ENCODE assay signal across 10 cellular contexts in the genomic region with DNA sequence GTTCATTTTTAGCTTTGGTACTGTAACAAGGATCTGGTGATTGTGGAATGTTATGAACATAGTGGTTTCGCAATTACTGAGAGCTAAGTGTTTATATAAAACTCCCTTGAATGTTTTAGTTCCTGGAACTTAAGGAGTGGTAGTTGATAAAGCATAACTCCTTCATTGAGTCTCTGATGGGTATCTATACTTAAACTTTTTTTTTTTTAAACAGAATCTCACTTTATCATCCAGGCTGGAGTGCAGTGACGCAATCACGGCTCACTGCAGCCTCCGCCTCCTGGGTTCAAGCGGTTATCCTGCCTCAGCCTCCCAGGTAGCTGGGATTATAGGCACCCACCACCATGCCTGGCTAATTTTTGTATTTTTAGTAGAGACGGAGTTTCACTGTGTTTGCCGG. TPM values are rescaled to one million over a fixed set of nuclear protein-coding genes. Genes with fewer than 3 reads are reported as not detected.
DNase-seq lines count a peak whose midpoint lies in the region; ATAC-seq and TF ChIP-seq lines count a peak whose summit lies in the region.
"Had no signal": no experiment of that assay in that cellular context is flagged by ENCODE, and none has a peak within 500 bp of the region (broad histone marks: within the 10 kb centered on the region; RNA-seq: fewer than 3 reads in every experiment).

No MANE protein-coding gene starts in this region.

- ATAC-seq in left cardiac atrium = peak; percentile 27 to 86
- no peak for ATAC-seq in GM21576 (IDR thresholded peaks at IDR 0.05; ENCODE audit: unreplicated experiment)
- ATAC-seq in GM18520 (IDR thresholded peaks at IDR 0.05; ENCODE audit: unreplicated experiment) = no peak
- ATAC-seq: activated T-cell treated with anti-CD3 and anti-CD28 coated beads, Interleukin-2, amount 50 U/mL, for 72 hours had no signal

- H3K9me3 Mint-ChIP-seq in MCF 10A (ENCODE audit: unreplicated experiment) (no peaks in the 10 kb centered on the region), glutamatergic neuron (ENCODE audit: unreplicated experiment) (no peaks in the 10 kb centered on the region)
- H3K9me3 Mint-ChIP-seq: activated T-cell treated with anti-CD3 and anti-CD28 coated beads, Interleukin-2, amount 50 U/mL, for 72 hours had no signal

- DNase-seq in left cardiac atrium (no peak), cardiac septum (ENCODE audit: low spot score) (no peak), MCF 10A (ENCODE audit: unreplicated experiment) (peak; percentile 54), kidney glomerular epithelial cell (lab: John Stamatoyannopoulos, UW) (peak; percentile 89), glutamatergic neuron (no peak)
- no peak for DNase-seq in activated CD4-positive, alpha-beta T cell treated with anti-CD3 and anti-CD28 coated beads for 48 hours
- DNase-seq: activated T-cell treated with anti-CD3 and anti-CD28 coated beads, Interleukin-2, amount 50 U/mL, for 72 hours; effector CD8-positive, alpha-beta T cell had no signal

- H3K4me1 Mint-ChIP-seq in MCF 10A (ENCODE audit: insufficient read depth, unreplicated experiment) (peaks cover 7% of the 10 kb centered on the region), glutamatergic neuron (ENCODE audit: low read depth, unreplicated experiment) (peaks cover 9% of the 10 kb centered on the region)

- H3K27ac Mint-ChIP-seq in MCF 10A (ENCODE audit: low read depth, unreplicated experiment) = peak overlapping the region; percentile 86
- H3K27ac Mint-ChIP-seq in glutamatergic neuron (ENCODE audit: unreplicated experiment) = no peak overlapping the region
- H3K27ac Mint-ChIP-seq: activated T-cell treated with anti-CD3 and anti-CD28 coated beads, Interleukin-2, amount 50 U/mL, for 72 hours had no signal

- intact Hi-C loops in left cardiac atrium (cut with DNase I) = no loop called here
- intact Hi-C loops in cardiac septum (cut with DNase I) = no loop called here
- intact Hi-C loops in MCF 10A (cut with micrococcal nuclease) = no loop called here

- H3K27me3 Mint-ChIP-seq in MCF 10A (ENCODE audit: insufficient read depth, unreplicated experiment) (no peaks in the 10 kb centered on the region), glutamatergic neuron (ENCODE audit: unreplicated experiment) (no peaks in the 10 kb centered on the region)

- H3K36me3 Mint-ChIP-seq in MCF 10A (ENCODE audit: insufficient read depth, unreplicated experiment) (peaks cover 24% of the 10 kb centered on the region), glutamatergic neuron (ENCODE audit: unreplicated experiment) (no peaks in the 10 kb centered on the region)

- POLR2A ChIA-PET in MCF 10A (lab: Yijun Ruan, JAX) = interaction anchor here (0.7 to 4.8 kb wide), 8 partner anchors 9 to 636 kb away, joined by 3 to 75 read pairs (median 4); a partner anchor contains a TSS

- BruUV-seq in MCF 10A (replicated peaks; lab: Mats Ljungman, UMichigan) = no TSS peak

- CTCF ChIA-PET in MCF 10A (lab: Yijun Ruan, JAX) = interaction anchor here (0.6 to 1.1 kb wide), 5 partner anchors 16 to 586 kb away, joined by 3 to 4 read pairs (median 3); no protein-coding TSS in a partner anchor

- TF ChIP-seq CTCF in MCF 10A (IDR thresholded peaks at IDR 0.05; ENCODE audit: unreplicated experiment) (no peak), glutamatergic neuron (IDR thresholded peaks at IDR 0.05; ENCODE audit: partially characterized antibody, unreplicated experiment) (no peak)

- no peak overlapping the region for H3K4me3 Mint-ChIP-seq in MCF 10A (ENCODE audit: unreplicated experiment)
- no peak overlapping the region for H3K4me3 Mint-ChIP-seq in glutamatergic neuron (ENCODE audit: unreplicated experiment)
- H3K4me3 Mint-ChIP-seq: activated T-cell treated with anti-CD3 and anti-CD28 coated beads, Interleukin-2, amount 50 U/mL, for 72 hours had no signal

RNA-seq across cellular contexts. Expression of a gene that starts 11.3 kb away (rescaled TPM):
- total RNA-seq in left cardiac atrium (10 to 100 TPM; 16.1 to 17.6 TPM), cardiac septum (14.3 TPM), MCF 10A (2022) (46.3 and 62.8 TPM in 2 replicates), glutamatergic neuron (ENCODE audit: unreplicated experiment) (175 TPM)

RNA-seq across cellular contexts. Expression of a gene that starts 52.0 kb away (rescaled TPM):
- 10 to 100 TPM; 53.0 to 56.1 TPM for total RNA-seq in left cardiac atrium
- total RNA-seq in cardiac septum = 57.0 TPM
- total RNA-seq in MCF 10A (2022) = 54.3 and 65.3 TPM in 2 replicates
- total RNA-seq in glutamatergic neuron (ENCODE audit: unreplicated experiment) = 31.9 TPM

Comparison
In these comparisons a context has a peak if more than half of its experiments do, and no peak if none do; other contexts are left out.
1. ATAC-seq: peak in left cardiac atrium (2 of 2); none in GM21576 (single experiment) and GM18520 (single experiment).
2. DNase-seq: peak in MCF 10A (single experiment) and kidney glomerular epithelial cell (single experiment); none in left cardiac atrium (single experiment), cardiac septum (single experiment), activated CD4-positive, alpha-beta T cell treated with anti-CD3 and anti-CD28 coated beads for 48 hours (single experiment) and glutamatergic neuron (single experiment).